ENCODE assay signal across 8 cellular contexts in the genomic region with DNA sequence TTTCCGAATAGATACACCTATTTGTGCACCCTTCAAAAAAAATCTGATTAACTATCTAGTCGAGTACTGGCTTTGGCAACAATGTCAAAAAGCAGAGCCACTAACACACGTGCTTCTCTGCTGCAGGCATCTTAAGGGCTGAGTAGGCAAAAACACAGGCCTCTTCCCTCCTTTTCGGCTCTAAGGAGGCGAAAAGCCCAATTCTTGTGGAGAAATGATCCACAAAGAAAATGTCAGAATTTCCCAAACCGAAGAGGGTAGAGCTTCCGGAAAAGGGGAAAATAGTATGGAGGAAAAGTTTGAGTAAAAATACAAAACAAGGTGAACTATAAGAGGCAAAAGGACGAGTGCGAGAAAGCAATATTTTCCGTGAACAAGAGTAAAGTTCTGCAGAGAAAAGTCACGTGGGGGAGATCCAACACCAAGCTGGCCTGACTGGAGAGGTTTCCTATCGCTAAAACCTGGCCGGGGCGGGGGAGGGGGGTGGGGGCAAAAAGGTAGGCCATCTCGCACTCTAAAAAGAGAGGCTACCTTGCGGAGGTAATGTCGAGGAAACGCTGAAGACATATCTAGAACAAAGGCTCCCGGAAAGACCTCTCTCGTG. TPM values are rescaled to one million over a fixed set of nuclear protein-coding genes. Genes with fewer than 3 reads are reported as not detected.
DNase-seq lines count a peak whose midpoint lies in the region; ATAC-seq and TF ChIP-seq lines count a peak whose summit lies in the region.

No MANE protein-coding gene starts in this region.

- peak overlapping the region; percentile 97 for H3K4me3 Mint-ChIP-seq in activated T-cell treated with anti-CD3 and anti-CD28 coated beads, Interleukin-2, amount 50 U/mL, for 24 hours

- peaks cover 17% of the 10 kb centered on the region for H3K27me3 Mint-ChIP-seq in activated T-cell treated with anti-CD3 and anti-CD28 coated beads, Interleukin-2, amount 50 U/mL, for 24 hours

- H3K9me3 ChIP-seq in Peyer's patch (no peaks in the 10 kb centered on the region), thymus (ENCODE audit: control insufficient read depth) (no peaks in the 10 kb centered on the region)

- H3K36me3 Mint-ChIP-seq in activated T-cell treated with anti-CD3 and anti-CD28 coated beads, Interleukin-2, amount 50 U/mL, for 24 hours (ENCODE audit: low read depth), result peaks cover 50% of the 10 kb centered on the region

- H3K27me3 ChIP-seq in Peyer's patch (no peaks in the 10 kb centered on the region), thymus (ENCODE audit: control insufficient read depth, insufficient read depth) (no peaks in the 10 kb centered on the region)

- WGBS in thymus, result under 1% methylated on average over 20 of the region's 20 CpGs

- peak; percentile 20 for ATAC-seq in HG02642 (IDR thresholded peaks at IDR 0.05; ENCODE audit: poor library complexity, unreplicated experiment)
- ATAC-seq in omental fat pad (ENCODE audit: low FRiP score), result no peak

- peaks cover 0 to 30% (median 0%) of the 10 kb centered on the region in 3 donors for H3K36me3 ChIP-seq in Peyer's patch
- peaks cover 10% of the 10 kb centered on the region for H3K36me3 ChIP-seq in thymus (ENCODE audit: control insufficient read depth, insufficient read depth)

- H3K27ac Mint-ChIP-seq in activated T-cell treated with anti-CD3 and anti-CD28 coated beads, Interleukin-2, amount 50 U/mL, for 24 hours, result peak overlapping the region; percentile 100

- TF ChIP-seq CTCF in Peyer's patch (IDR thresholded peaks at IDR 0.05) (no peak), choroid plexus epithelial cell (conservative IDR thresholded peaks at IDR 0.05; ENCODE audit: low read depth, low read length) (no peak), omental fat pad (IDR thresholded peaks at IDR 0.05) (no peak)

- H3K4me1 Mint-ChIP-seq in activated T-cell treated with anti-CD3 and anti-CD28 coated beads, Interleukin-2, amount 50 U/mL, for 24 hours (ENCODE audit: low read depth), result peaks cover 39% of the 10 kb centered on the region

- H3K4me3 ChIP-seq in Peyer's patch (peak overlapping the region; percentile 69 to 80 (median 77)), choroid plexus epithelial cell (ENCODE audit: low read depth, low read length) (peak overlapping the region; percentile 68), thymus (ENCODE audit: low read length) (peak overlapping the region; percentile 84)

- H3K27ac ChIP-seq in Peyer's patch (peak overlapping the region; percentile 82 to 85 (median 84)), thymus (ENCODE audit: low read depth) (peak overlapping the region; percentile 95)

- DNase-seq in activated T-cell treated with anti-CD3 and anti-CD28 coated beads, Interleukin-2, amount 50 U/mL, for 24 hours, result no peak
- no peak for DNase-seq in activated T-cell treated with anti-CD3 and anti-CD28 coated beads, Interleukin-2, amount 50 U/mL, for 1 hour
- DNase-seq in Peyer's patch (no peak), choroid plexus epithelial cell (ENCODE audit: low read depth) (peak; percentile 34), lung microvascular endothelial cell (ENCODE audit: low read depth in 2 of 2) (peak; percentile 25 to 28), omental fat pad (ENCODE audit: low spot score) (no peak)

- TF ChIP-seq POLR2A in Peyer's patch (IDR thresholded peaks at IDR 0.05), result no peak

- H3K4me1 ChIP-seq in Peyer's patch (peaks cover 0 to 14% (median 5%) of the 10 kb centered on the region in 4 donors), thymus (ENCODE audit: control insufficient read depth, insufficient read depth, low read length) (peaks cover 3% of the 10 kb centered on the region)

- peaks cover 6% of the 10 kb centered on the region for H3K9me3 Mint-ChIP-seq in activated T-cell treated with anti-CD3 and anti-CD28 coated beads, Interleukin-2, amount 50 U/mL, for 24 hours

RNA-seq across cellular contexts. Expression of gene ZRANB2, which starts 0.6 kb away (rescaled TPM):
- total RNA-seq in Peyer's patch (100 to 1,000 TPM in 1 of 4 donors, 10 to 100 TPM in 3; 69.7 to 158 (median 91.2) TPM), lung microvascular endothelial cell (16.6 and 19.6 TPM in 2 replicates), omental fat pad (10 to 100 TPM; 50.3 to 86.2 (median 62.5) TPM)
- polyA plus RNA-seq in thymus, result 119 TPM

RNA-seq across cellular contexts. Expression of gene PTGER3, which starts 32.7 kb away (rescaled TPM):
- total RNA-seq in Peyer's patch, result 1 to 10 TPM; 1.4 to 9.1 (median 2.5) TPM
- total RNA-seq in lung microvascular endothelial cell, result under 0.01 TPM in 2 replicates
- polyA plus RNA-seq in thymus, result 1.8 TPM
- 100 to 1,000 TPM in 3 of 4 donors, 10 to 100 TPM in 1; 27.0 to 343 (median 174) TPM for total RNA-seq in omental fat pad

Comparison
In these comparisons a context has a peak if more than half of its experiments do, and no peak if none do; other contexts are left out.
1. DNase-seq: peak in choroid plexus epithelial cell (single experiment) and lung microvascular endothelial cell (2 of 2); none in activated T-cell treated with anti-CD3 and anti-CD28 coated beads, Interleukin-2, amount 50 U/mL, for 24 hours (single experiment), activated T-cell treated with anti-CD3 and anti-CD28 coated beads, Interleukin-2, amount 50 U/mL, for 1 hour (single experiment), Peyer's patch (0 of 3) and omental fat pad (single experiment).
2. Peak in every context shown above with its lines, with median percentiles within 50 percentile points of each other: H3K4me3 ChIP-seq.